Comparison of ENCODE assay signal across 8 cellular contexts in genomic region chr1:11934295-11935039, GRCh38. TPM values are rescaled to one million over a fixed set of nuclear protein-coding genes. Genes with fewer than 3 reads are reported as not detected.
DNase-seq lines count a peak whose midpoint lies in the region; ATAC-seq and TF ChIP-seq lines count a peak whose summit lies in the region.

Gene PLOD1, plus strand, starts transcription at chr1:11934717. Its CDS starts 63 bp downstream, at chr1:11934780.

- peaks cover 49% of the 10 kb centered on the region for H3K79me2 ChIP-seq in GM23248 (ENCODE audit: insufficient read depth)

- no peaks in the 10 kb centered on the region for H4K20me1 ChIP-seq in GM23248 (ENCODE audit: insufficient read depth)

- in situ Hi-C loops in GM23248 (cut with MboI), result no loop called here

- H2AFZ ChIP-seq in GM23248 (peak within 1 kb of the TSS; percentile 96), neuron (ENCODE audit: low read depth, low read length) (peak within 1 kb of the TSS; percentile 87)

- H3K9ac ChIP-seq in GM23248, result peak within 1 kb of the TSS; percentile 87
- peak within 1 kb of the TSS; percentile 95 to 96 for H3K9ac ChIP-seq in stomach smooth muscle (ENCODE audit: low read length in 2 of 2)

- H3K9me3 ChIP-seq in GM23248 (ENCODE audit: low read depth) (no peaks in the 10 kb centered on the region), neuron (ENCODE audit: low read length) (no peaks in the 10 kb centered on the region), stomach smooth muscle (ENCODE audit: control insufficient read depth in 2 of 2, low read length in 2 of 2) (no peaks in the 10 kb centered on the region)

- H3F3A ChIP-seq in GM23248 (ENCODE audit: insufficient read depth), result peaks cover 12% of the 10 kb centered on the region; the same call in 1 of the 2 replicates

- peak; percentile 90 for DNase-seq in Daoy (ENCODE audit: low read depth)
- peak; percentile 91 for DNase-seq in GM23248
- peak; percentile 94 for DNase-seq in Kasumi-1 (lab: John Stamatoyannopoulos, UW)
- peak; percentile 85 for DNase-seq in SIG-M5 treated with dmso at 0.1 percent for 504 hours (lab: John Stamatoyannopoulos, UW; ENCODE audit: unreplicated experiment)
- peak; percentile 85 for DNase-seq in activated gamma-delta T cell treated with Interleukin-2 at 50 U/mL for 16 hours
- DNase-seq in foreskin keratinocyte, result peak; percentile 49 to 67

- WGBS in GM23248 (ENCODE audit: low coverage in 1 of 2, low lambda C conversion rate in 2 of 2, missing lambda C conversion rate in 2 of 2), 2 experiments, result 1 to 3% methylated on average over 27 to 54 of the region's 54 CpGs

- H3K4me2 ChIP-seq in GM23248 (ENCODE audit: unreplicated experiment), result peak within 1 kb of the TSS; percentile 86

- TF ChIP-seq CTCF in foreskin keratinocyte (conservative IDR thresholded peaks at IDR 0.05), result no peak

- peak within 1 kb of the TSS; percentile 65 for H3K27ac ChIP-seq in GM23248
- H3K27ac ChIP-seq in foreskin keratinocyte, result peak within 1 kb of the TSS; percentile 10
- H3K27ac ChIP-seq in stomach smooth muscle (ENCODE audit: low read length), result peak within 1 kb of the TSS; percentile 97

- H3K4me1 ChIP-seq in GM23248 (ENCODE audit: insufficient read depth) (peaks cover 29% of the 10 kb centered on the region), foreskin keratinocyte (peaks cover 6% of the 10 kb centered on the region), neuron (ENCODE audit: insufficient read depth, low read length) (peaks cover 12% of the 10 kb centered on the region), stomach smooth muscle (ENCODE audit: control insufficient read depth, insufficient read depth, low read length) (peaks cover 41% of the 10 kb centered on the region)

- peak within 1 kb of the TSS; percentile 81 for H3K4me3 ChIP-seq in GM23248
- peak within 1 kb of the TSS; percentile 68 for H3K4me3 ChIP-seq in neuron (ENCODE audit: low read length)
- H3K4me3 ChIP-seq in stomach smooth muscle (ENCODE audit: low read length in 2 of 2), result peak within 1 kb of the TSS; percentile 83 to 94

- peak; percentile 88 for ATAC-seq in foreskin keratinocyte

- H3K27me3 ChIP-seq in GM23248 (replicated peaks; ENCODE audit: insufficient read depth) (no peaks in the 10 kb centered on the region), foreskin keratinocyte (no peaks in the 10 kb centered on the region), neuron (ENCODE audit: insufficient read depth, low read length) (no peaks in the 10 kb centered on the region), stomach smooth muscle (ENCODE audit: control insufficient read depth in 1 of 2, insufficient read depth in 2 of 2, low read length in 2 of 2) (no peaks in the 10 kb centered on the region)

- no peaks in the 10 kb centered on the region for H3K9me2 ChIP-seq in GM23248 (ENCODE audit: insufficient read depth)

- no peaks in the 10 kb centered on the region for H3K36me3 ChIP-seq in GM23248 (ENCODE audit: low read depth)
- H3K36me3 ChIP-seq in neuron (ENCODE audit: insufficient read depth, low read length), result no peaks in the 10 kb centered on the region
- no peaks in the 10 kb centered on the region for H3K36me3 ChIP-seq in stomach smooth muscle (ENCODE audit: control insufficient read depth in 2 of 2, insufficient read depth in 2 of 2, low read length in 2 of 2)

RNA-seq across cellular contexts. Expression of gene PLOD1, which starts in this region (rescaled TPM):
- 88.1 and 107 TPM in 2 replicates for total RNA-seq in Daoy (2014; rRNA removed; shearing (Covaris generic))
- 633 and 640 TPM in 2 replicates for total RNA-seq in GM23248 (2014; rRNA removed; shearing (Covaris generic))
- polyA plus RNA-seq in GM23248 (2016; fragmentation: Nextera tagmentation; extraction: Ambion mirVana) (443 and 482 TPM in 2 replicates), foreskin keratinocyte (55.0 and 67.1 TPM in 2 replicates)
- total RNA-seq in foreskin keratinocyte, result 65.7 and 84.0 TPM in 2 replicates

Comparison
In these comparisons a context has a peak if more than half of its experiments do, and no peak if none do; other contexts are left out.
1. Peak in every context shown above with its lines: DNase-seq, ATAC-seq, H3K4me3 ChIP-seq and H3K27ac ChIP-seq.
2. H3K27ac ChIP-seq: peak in every context shown above with its lines; median percentile 97 in stomach smooth muscle; 65 in GM23248; 10 in foreskin keratinocyte.